Comparison of ENCODE assay signal across 34 cellular contexts in genomic region chr12:70626180-70626579, GRCh38.
"Had no signal": no experiment of that assay in that cellular context is flagged by ENCODE, and none has a peak within 500 bp of the region (broad histone marks: within the 10 kb centered on the region; RNA-seq: fewer than 3 reads in every experiment).

No MANE protein-coding gene starts in this region.

- DNase-seq: Karpas-422, Kasumi-1, MG63, MM.1S, MV-4-11, NCI-H1048, NCI-H1092, NCI-H1092 treated with DMSO at 0.1 percent for 48 hours, NCI-H1105, NCI-H1105 treated with DMSO at 0.1 percent for 48 hours, NCI-H1417, NCI-H1417 treated with DMSO at 0.1 percent for 48 hours, NCI-H1436, NCI-H1436 treated with DMSO at 0.1 percent for 48 hours, NCI-H146, NCI-H1694, NCI-H1694 treated with DMSO at 0.1 percent for 48 hours, NCI-H187, NCI-H187 treated with DMSO at 0.1 percent for 48 hours, NCI-H1930, NCI-H2029, NCI-H2029 treated with DMSO at 0.1 percent for 48 hours, NCI-H2081, NCI-H2081 treated with DMSO at 0.1 percent for 48 hours, NCI-H2107, NCI-H2171, NCI-H2171 treated with DMSO at 0.1 percent for 48 hours, NCI-H2227 treated with DMSO at 0.1 percent for 48 hours, NCI-H226, NCI-H345, NCI-H446, NCI-H446 treated with DMSO at 0.1 percent for 48 hours, NCI-H510A, NCI-H510A treated with DMSO at 0.1 percent for 48 hours had no signal

- H3K36me3 ChIP-seq: MG63 had no signal

- H3K9me3 ChIP-seq: MG63 had no signal

- H3K27me3 ChIP-seq: MG63 had no signal

- H3K4me3 ChIP-seq: MG63 had no signal
